31 cellular contexts compared by ENCODE assay signal in the genomic region with DNA sequence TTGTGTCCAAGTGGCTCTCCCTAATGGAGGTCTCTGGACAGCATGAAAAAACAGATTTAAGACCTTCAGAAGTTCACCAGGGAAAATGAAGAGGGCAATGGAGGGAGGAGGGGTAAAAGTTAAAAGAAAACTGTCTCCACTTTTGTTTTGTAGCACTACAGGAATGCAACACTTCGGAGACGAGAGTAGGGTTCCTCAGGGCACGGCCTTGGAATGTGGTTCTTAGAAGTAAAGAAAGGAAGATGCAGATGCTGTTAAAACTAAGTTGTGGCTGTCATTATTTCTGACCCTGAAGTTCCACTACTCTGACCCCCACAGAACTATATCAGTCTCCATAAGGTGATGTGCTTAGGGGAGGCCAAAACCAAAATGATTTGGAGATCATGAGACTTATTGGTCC.
"Had no signal": no experiment of that assay in that cellular context is flagged by ENCODE, and none has a peak within 500 bp of the region (broad histone marks: within the 10 kb centered on the region; RNA-seq: fewer than 3 reads in every experiment).

No MANE protein-coding gene starts in this region.

- ATAC-seq: esophagus mucosa; gastrocnemius medialis; left lobe of liver; mucosa of descending colon; psoas muscle; right cardiac atrium; stimulated activated memory B cell treated with anti-CD40 and anti-IgM and Interleukin-4, amounts not matched to agents 10 μg/mL and 1 μg/mL and 100 μg/mL, for 72 hours; stimulated activated naive CD8-positive, alpha-beta T cell treated with anti-CD3 and anti-CD28 coated beads, Interleukin-15, Interleukin-2, amounts not matched to agents 100 U/mL and 50 U/mL, for 24 hours had no signal

- H3K27me3 Mint-ChIP-seq: dendritic cell treated with granulocyte-macrophage colony-stimulating factor and Interleukin-4, amounts not matched to agents 40 ng/mL and 50 ng/mL, for 4 days; memory B cell; naive B cell; stimulated activated memory B cell treated with anti-CD40 and anti-IgM and Interleukin-4, amounts not matched to agents 10 μg/mL and 1 μg/mL and 100 μg/mL, for 72 hours; type B pancreatic cell had no signal

- H3K9me3 ChIP-seq: colonic mucosa, gastrocnemius medialis, mucosa of descending colon, ovary, psoas muscle, testis, tibial artery had no signal

- DNase-seq: colonic mucosa; effector CD8-positive, alpha-beta T cell; endodermal cell; foreskin fibroblast; gastrocnemius medialis; head of caudate nucleus; kidney; mucosa of descending colon; naive B cell; occipital lobe; ovary; posterior cingulate gyrus; psoas muscle; right cardiac atrium; spleen; stimulated activated CD4-positive, alpha-beta T cell treated with anti-CD3 and anti-CD28 coated beads, Interleukin-4, amount 100 ng/mL, for 4 hours; stimulated activated naive CD8-positive, alpha-beta T cell treated with anti-CD3 and anti-CD28 coated beads, Interleukin-15, Interleukin-2, amounts not matched to agents 100 U/mL and 50 U/mL, for 24 hours; substantia nigra; testis; tibial artery had no signal

- H3K4me3 Mint-ChIP-seq: dendritic cell treated with granulocyte-macrophage colony-stimulating factor and Interleukin-4, amounts not matched to agents 40 ng/mL and 50 ng/mL, for 4 days; endodermal cell; memory B cell; mesothelial cell of epicardium; naive B cell; nephron; stimulated activated memory B cell treated with anti-CD40 and anti-IgM and Interleukin-4, amounts not matched to agents 10 μg/mL and 1 μg/mL and 100 μg/mL, for 72 hours; type B pancreatic cell had no signal

- H3K36me3 Mint-ChIP-seq: memory B cell; mesothelial cell of epicardium; naive B cell; stimulated activated memory B cell treated with anti-CD40 and anti-IgM and Interleukin-4, amounts not matched to agents 10 μg/mL and 1 μg/mL and 100 μg/mL, for 72 hours; type B pancreatic cell had no signal

- H3K9me3 Mint-ChIP-seq: dendritic cell treated with granulocyte-macrophage colony-stimulating factor and Interleukin-4, amounts not matched to agents 40 ng/mL and 50 ng/mL, for 4 days; endodermal cell; mesothelial cell of epicardium; nephron had no signal

- H3K4me1 Mint-ChIP-seq: endodermal cell; memory B cell; mesothelial cell of epicardium; naive B cell; nephron; stimulated activated memory B cell treated with anti-CD40 and anti-IgM and Interleukin-4, amounts not matched to agents 10 μg/mL and 1 μg/mL and 100 μg/mL, for 72 hours had no signal

- H3K4me3 ChIP-seq: colonic mucosa, gastrocnemius medialis, lung, mucosa of descending colon, ovary, psoas muscle, skin epidermis, spleen, testis, tibial artery had no signal

- H3K27ac Mint-ChIP-seq: dendritic cell treated with granulocyte-macrophage colony-stimulating factor and Interleukin-4, amounts not matched to agents 40 ng/mL and 50 ng/mL, for 4 days; endodermal cell; memory B cell; mesothelial cell of epicardium; naive B cell; nephron; stimulated activated memory B cell treated with anti-CD40 and anti-IgM and Interleukin-4, amounts not matched to agents 10 μg/mL and 1 μg/mL and 100 μg/mL, for 72 hours; type B pancreatic cell had no signal

- H3K27me3 ChIP-seq: colonic mucosa, gastrocnemius medialis, ovary, spleen, testis, tibial artery had no signal

- H3K27ac ChIP-seq: colonic mucosa, epithelial cell of prostate, gastrocnemius medialis, ovary, psoas muscle, skin epidermis, spleen, testis, tibial artery had no signal

- H3K4me1 ChIP-seq: colonic mucosa, gastrocnemius medialis, psoas muscle, spleen, testis, tibial artery had no signal

- H3K36me3 ChIP-seq: colonic mucosa, gastrocnemius medialis, ovary, spleen, tibial artery had no signal
